Comparison of ENCODE assay signal across 9 cellular contexts in the genomic region with DNA sequence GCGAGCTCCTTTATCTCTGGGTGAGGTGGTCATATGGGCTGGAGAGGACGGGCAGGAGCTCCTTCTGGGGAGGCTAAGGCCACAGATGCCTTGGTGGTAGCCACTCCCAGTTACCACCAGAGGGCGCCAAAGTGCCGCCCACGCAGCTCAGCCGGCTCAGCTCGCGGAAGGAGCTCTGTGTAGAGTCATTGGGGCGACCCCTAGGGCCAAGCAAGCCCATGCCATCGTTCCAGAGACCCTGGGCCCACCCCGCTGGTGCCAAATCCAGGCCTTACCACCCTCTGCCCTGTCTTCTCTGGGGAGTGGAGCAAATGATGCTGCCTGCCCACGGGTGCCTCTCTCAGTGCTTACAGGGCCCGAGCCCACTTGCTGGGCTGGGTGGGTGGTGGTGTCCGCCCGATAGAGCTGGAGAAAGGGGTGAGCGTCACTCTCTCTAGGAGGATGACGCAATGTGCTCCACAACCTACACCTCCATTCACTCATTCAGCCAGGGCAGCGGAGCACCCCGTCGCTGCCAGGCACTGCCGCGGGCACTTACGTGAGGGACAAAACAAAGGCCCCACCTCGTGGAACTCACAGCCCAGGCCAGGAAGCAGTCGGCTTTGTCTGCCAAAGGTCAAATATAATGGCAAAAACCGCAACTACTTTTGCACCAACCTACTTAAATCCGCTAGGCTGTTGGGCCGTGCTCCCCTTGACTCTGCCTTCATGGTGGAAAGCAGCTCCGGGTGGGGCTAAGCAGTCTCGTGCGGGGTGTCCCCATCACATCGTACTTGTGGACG. TPM values are rescaled to one million over a fixed set of nuclear protein-coding genes. Genes with fewer than 3 reads are reported as not detected.
A peak's percentile ranks its signal among the peaks of the same experiment; 100 is the strongest.
DNase-seq lines count a peak whose midpoint lies in the region; ATAC-seq, FAIRE-seq and TF ChIP-seq lines count a peak whose summit lies in the region.
"Had no signal": no experiment of that assay in that cellular context is flagged by ENCODE, and none has a peak within 500 bp of the region (broad histone marks: within the 10 kb centered on the region; RNA-seq: fewer than 3 reads in every experiment).

No MANE protein-coding gene starts in this region.

- DNase-seq in NCI-H2171 (lab: John Stamatoyannopoulos, UW), result peak; percentile 24
- DNase-seq in activated CD4-positive, CD25-positive, alpha-beta regulatory T cell (lab: John Stamatoyannopoulos, UW), result peak; percentile 65 to 71 (median 66)
- peak; percentile 49 for DNase-seq in mammary epithelial cell
- DNase-seq in kidney, result peak; percentile 91
- peak; percentile 85 for DNase-seq in stimulated activated CD4-positive, alpha-beta T cell treated with anti-CD3 and anti-CD28 coated beads, Interleukin-2, amount 100 ng/mL, for 24 hours

- H3K27me3 ChIP-seq in mammary epithelial cell (ENCODE audit: insufficient read depth, low read length), result no peaks in the 10 kb centered on the region

- no peaks in the 10 kb centered on the region for H3K9me3 ChIP-seq in mammary epithelial cell (replicated peaks; ENCODE audit: insufficient read depth, low read length)
- H3K9me3 ChIP-seq in kidney (ENCODE audit: control insufficient read depth in 1 of 2, low read length in 2 of 2), result no peaks in the 10 kb centered on the region

- in situ Hi-C loops in mammary epithelial cell (cut with MboI; ENCODE audit: low sequenced_read_pairs in 2 of 2), result loop anchor here (10.0 to 25.0 kb wide), 3 partner anchors 251 to 601 kb away; no protein-coding TSS in a partner anchor

- H3K4me3 ChIP-seq in mammary epithelial cell (replicated peaks in 1 of 3; ENCODE audit: insufficient read depth in 1 of 3, low read depth in 2 of 3, low read length in 3 of 3), result no peak overlapping the region
- H3K4me3 ChIP-seq in kidney (ENCODE audit: low read length in 2 of 2), result no peak overlapping the region
- H3K4me3 ChIP-seq: skin epidermis had no signal

- ATAC-seq in HG02798 (IDR thresholded peaks at IDR 0.05; ENCODE audit: poor library complexity, unreplicated experiment) (peak; percentile 65), HG03039 (IDR thresholded peaks at IDR 0.05; ENCODE audit: unreplicated experiment) (no peak)

- TF ChIP-seq CTCF in GM12873 (IDR thresholded peaks at IDR 0.05; ENCODE audit: insufficient read depth, low read depth, low read length, missing control alignments), result peak; percentile 100
- peak; percentile 77 to 98 for TF ChIP-seq CTCF in mammary epithelial cell (conservative IDR thresholded peaks at IDR 0.05 in 1 of 2, IDR thresholded peaks at IDR 0.05 in 1 of 2; ENCODE audit: extremely low read depth in 1 of 2, insufficient read depth in 1 of 2, low read depth in 1 of 2, low read length in 2 of 2)
- TF ChIP-seq CTCF in kidney (IDR thresholded peaks at IDR 0.05; ENCODE audit: borderline replicate concordance, extremely low read depth, insufficient read depth), result peak; percentile 90

- no peaks in the 10 kb centered on the region for H3K79me2 ChIP-seq in mammary epithelial cell (ENCODE audit: insufficient read depth, low read length)

- H3K36me3 ChIP-seq in mammary epithelial cell (ENCODE audit: insufficient read depth, low read length), result no peaks in the 10 kb centered on the region
- no peaks in the 10 kb centered on the region for H3K36me3 ChIP-seq in kidney (ENCODE audit: control insufficient read depth in 1 of 2, insufficient read depth in 2 of 2, low read length in 2 of 2)

- H3K4me2 ChIP-seq in mammary epithelial cell (ENCODE audit: insufficient read depth, low read depth, low read length), result no peak overlapping the region

- no peak overlapping the region for H3K9ac ChIP-seq in mammary epithelial cell (ENCODE audit: insufficient read depth, low read length)
- H3K9ac ChIP-seq in kidney (ENCODE audit: low read length in 2 of 2), result no peak overlapping the region

- dilution Hi-C loops in mammary epithelial cell (cut with HindIII; ENCODE audit: low sequenced_read_pairs), result no loop called here

- H3K4me1 ChIP-seq in mammary epithelial cell (ENCODE audit: insufficient read depth, low read length), result no peaks in the 10 kb centered on the region
- H3K4me1 ChIP-seq in kidney (ENCODE audit: control insufficient read depth in 1 of 2, insufficient read depth in 1 of 2, low read depth in 1 of 2, low read length in 2 of 2), result peaks cover 0 to 10% of the 10 kb centered on the region in 2 donors

- no TSS peak for BruUV-seq in mammary epithelial cell (replicated peaks; lab: Mats Ljungman, UMichigan)

- FAIRE-seq in kidney (lab: Jason Lieb, UNC), result no peak

- H4K20me1 ChIP-seq in mammary epithelial cell (ENCODE audit: insufficient read depth, low read length), result no peaks in the 10 kb centered on the region

- H3K27ac ChIP-seq in mammary epithelial cell (ENCODE audit: insufficient read depth, low read depth, low read length), result no peak overlapping the region
- H3K27ac ChIP-seq in kidney (ENCODE audit: low read depth in 2 of 2, low read length in 2 of 2), result no peak overlapping the region
- H3K27ac ChIP-seq: skin epidermis had no signal

- intact Hi-C loops in mammary epithelial cell (cut with micrococcal nuclease), result loop anchor here (2.0 to 5.0 kb wide), 3 partner anchors 156 to 298 kb away; partner anchors contain the start of gene HK3
- intact Hi-C loops in kidney (cut with DNase I), result no loop called here

- CTCF ChIA-PET in mammary epithelial cell (lab: Charles Lee; ENCODE audit: low non-redundant PET), result interaction anchor here (0.6 to 1.2 kb wide), 11 partner anchors 14 to 931 kb away, joined by 3 to 7 read pairs (median 5); partner anchors contain the start of genes TMED9 and TSPAN17

- H2AFZ ChIP-seq in mammary epithelial cell (ENCODE audit: low read depth, low read length), result no peak overlapping the region

- WGBS in mammary epithelial cell (ENCODE audit: low coverage, missing lambda C conversion rate), result 48% methylated on average over 31 of the region's 33 CpGs

RNA-seq across cellular contexts. Expression of gene TSPAN17, which starts 13.8 kb away (rescaled TPM):
- 10 to 100 TPM; 47.4 to 48.8 TPM for total RNA-seq in mammary epithelial cell
- polyA plus RNA-seq in mammary epithelial cell, result 39.2 TPM
- 36.0 TPM for polyA minus RNA-seq in mammary epithelial cell
- total RNA-seq in kidney, result 34.3 TPM
- 32.1 TPM for polyA plus RNA-seq in kidney (ENCODE audit: insufficient read depth, low read depth, low replicate concordance)

RNA-seq across cellular contexts. Expression of gene EIF4E1B, which starts 30.6 kb away (rescaled TPM):
- total RNA-seq in mammary epithelial cell (not detected), kidney (not detected)
- polyA plus RNA-seq in mammary epithelial cell (not detected), kidney (ENCODE audit: insufficient read depth, low read depth, low replicate concordance) (not detected)
- polyA minus RNA-seq in mammary epithelial cell, result not detected

RNA-seq across cellular contexts. Expression of gene SNCB, which starts 30.7 kb away (rescaled TPM):
- 1 to 10 TPM in 1 of 2 donors, not detected in 1; 1.2 TPM for total RNA-seq in mammary epithelial cell
- polyA plus RNA-seq in mammary epithelial cell, result 0.42 TPM
- polyA minus RNA-seq in mammary epithelial cell, result not detected
- not detected for total RNA-seq in kidney
- not detected for polyA plus RNA-seq in kidney (ENCODE audit: insufficient read depth, low read depth, low replicate concordance)

RNA-seq across cellular contexts. Expression of gene GPRIN1, which starts 51.1 kb away (rescaled TPM):
- 1 to 10 TPM; 4.7 to 8.7 TPM for total RNA-seq in mammary epithelial cell
- polyA plus RNA-seq in mammary epithelial cell, result 3.7 TPM
- polyA minus RNA-seq in mammary epithelial cell, result 7.2 TPM
- total RNA-seq in kidney, result 1.3 TPM
- polyA plus RNA-seq in kidney (ENCODE audit: insufficient read depth, low read depth, low replicate concordance), result 0.45 TPM

Comparison
In these comparisons a context has a peak if more than half of its experiments do, and no peak if none do; other contexts are left out.
1. DNase-seq: peak in every context shown above with its lines; median percentile 91 in kidney; 85 in stimulated activated CD4-positive, alpha-beta T cell treated with anti-CD3 and anti-CD28 coated beads, Interleukin-2, amount 100 ng/mL, for 24 hours; 66 in activated CD4-positive, CD25-positive, alpha-beta regulatory T cell; 49 in mammary epithelial cell; 24 in NCI-H2171.